ENCODE assay signal across 8 cellular contexts in the genomic region with DNA sequence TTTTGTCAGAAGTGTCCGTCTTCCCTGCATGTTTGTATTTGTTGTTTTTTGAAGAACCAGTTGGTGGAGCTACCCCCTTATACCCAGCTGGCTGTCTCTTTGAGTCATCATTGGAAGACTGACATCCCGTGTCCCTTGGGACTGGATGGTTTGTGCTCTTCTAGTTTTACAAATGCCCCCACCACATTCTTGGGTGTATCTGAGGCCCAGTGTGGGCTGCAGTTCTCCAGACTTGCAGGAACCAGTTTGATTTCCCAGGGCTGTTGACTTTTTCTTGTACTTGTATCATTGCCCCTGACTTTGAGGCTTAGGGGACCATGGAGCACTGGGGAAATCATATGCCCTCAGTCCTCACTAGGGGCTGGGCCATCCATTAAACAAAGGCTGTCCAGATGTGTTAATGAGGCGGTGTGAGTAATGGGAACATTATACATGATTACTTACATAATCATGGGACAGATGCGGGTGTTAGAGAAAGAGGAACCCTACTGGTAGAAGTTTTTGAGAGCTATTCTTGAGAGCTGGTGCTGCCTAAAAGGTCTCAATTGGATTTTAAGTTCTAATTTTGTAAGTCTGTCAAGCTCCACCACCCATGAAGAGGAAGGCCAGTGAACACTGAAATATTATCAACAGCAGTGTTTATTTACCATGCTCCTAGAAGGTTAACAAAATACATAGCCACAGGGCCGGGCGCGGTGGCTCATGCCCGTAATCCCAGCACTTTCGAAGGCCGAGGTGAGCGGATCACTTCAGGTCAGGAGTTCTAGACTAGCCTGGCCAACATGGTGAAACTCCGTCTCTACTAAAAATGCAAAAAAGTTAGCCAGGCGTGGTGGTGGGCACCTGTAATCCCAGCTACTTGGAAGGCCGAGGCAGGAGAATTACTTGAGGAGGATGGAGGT. TPM values are rescaled to one million over a fixed set of nuclear protein-coding genes. Genes with fewer than 3 reads are reported as not detected.
DNase-seq lines count a peak whose midpoint lies in the region; ATAC-seq and TF ChIP-seq lines count a peak whose summit lies in the region.

No MANE protein-coding gene starts in this region.

- TF ChIP-seq POLR2A in uterus (IDR thresholded peaks at IDR 0.05) (no peak), heart left ventricle (IDR thresholded peaks at IDR 0.05) (no peak)

- WGBS in hepatocyte (ENCODE audit: low lambda C conversion rate, missing lambda C conversion rate), result 93% methylated on average over 14 of the region's 14 CpGs
- 91 to 95% (median 92%) methylated on average over 14 of the region's 14 CpGs for WGBS in heart left ventricle, 4 donors

- POLR2A ChIA-PET in GM10248 (lab: Yijun Ruan, JAX), result no interaction called here

- no peak; the same call in 2 of the 3 replicates for ATAC-seq in GM23338
- ATAC-seq in heart left ventricle, result no peak

- H3K4me3 Mint-ChIP-seq in GM23338, result peak overlapping the region; percentile 50

- peak overlapping the region; percentile 11; the same call in 1 of the 2 replicates for H3K27ac ChIP-seq in GM23338 (ENCODE audit: low read depth)
- H3K27ac ChIP-seq in hepatocyte, result no peak overlapping the region
- H3K27ac ChIP-seq in uterus, result no peak overlapping the region
- H3K27ac ChIP-seq in heart left ventricle, result peak overlapping the region in 1 of 12 donors; percentile 47

- H3K27ac Mint-ChIP-seq in GM23338, result peak overlapping the region; percentile 54

- H3K4me1 ChIP-seq in GM23338 (ENCODE audit: insufficient read depth) (peaks cover 100% of the 10 kb centered on the region), hepatocyte (ENCODE audit: insufficient read depth) (peaks cover 27% of the 10 kb centered on the region), uterus (no peaks in the 10 kb centered on the region), heart left ventricle (peaks cover 0 to 95% (median 45%) of the 10 kb centered on the region in 12 donors)

- H3K9me2 ChIP-seq in GM23338 (ENCODE audit: insufficient read depth), result no peaks in the 10 kb centered on the region
- H3K9me2 ChIP-seq in hepatocyte (replicated peaks; ENCODE audit: insufficient read depth), result no peaks in the 10 kb centered on the region

- DNase-seq in GM10248 (ENCODE audit: extremely low spot score) (no peak), GM23338 (ENCODE audit: low spot score) (no peak), NOMO-1 (lab: John Stamatoyannopoulos, UW; ENCODE audit: unreplicated experiment in 2 of 2) (peak; percentile 46 to 75), hepatocyte (ENCODE audit: low spot score) (no peak), uterus (no peak), heart left ventricle (no peak), LoVo (ENCODE audit: low spot score) (no peak)
- DNase-seq in central memory CD4-positive, alpha-beta T cell, result no peak

- no peaks in the 10 kb centered on the region for H3K27me3 ChIP-seq in GM23338 (ENCODE audit: insufficient read depth)
- no peaks in the 10 kb centered on the region for H3K27me3 ChIP-seq in hepatocyte
- no peaks in the 10 kb centered on the region for H3K27me3 ChIP-seq in uterus
- H3K27me3 ChIP-seq in heart left ventricle, result no peaks in the 10 kb centered on the region

- H3K9me3 Mint-ChIP-seq in GM23338, result no peaks in the 10 kb centered on the region

- H3K4me2 ChIP-seq in GM23338, result peak overlapping the region; percentile 90
- H3K4me2 ChIP-seq in hepatocyte, result no peak overlapping the region

- CTCF ChIA-PET in GM10248 (lab: Yijun Ruan, JAX), result interaction anchor here (0.7 to 4.1 kb wide), 20 partner anchors 12 to 593 kb away, joined by 3 to 37 read pairs (median 4); no protein-coding TSS in a partner anchor

- H3K79me2 ChIP-seq in GM23338 (replicated peaks; ENCODE audit: insufficient read depth), result peaks cover 100% of the 10 kb centered on the region
- H3K79me2 ChIP-seq in hepatocyte, result peaks cover 95% of the 10 kb centered on the region

- peak overlapping the region; percentile 83 for H3K4me3 ChIP-seq in GM23338
- no peak overlapping the region for H3K4me3 ChIP-seq in hepatocyte
- no peak overlapping the region for H3K4me3 ChIP-seq in uterus
- H3K4me3 ChIP-seq in heart left ventricle, result no peak overlapping the region

- intact Hi-C loops in uterus (cut with DNase I; ENCODE audit: low total_unique reads) (no loop called here), heart left ventricle (cut with DNase I) (loop anchor here in 3 of 10 donors (5.0 to 10.0 kb wide), 5 partner anchors 140 to 370 kb away; no protein-coding TSS in a partner anchor)

- H2AFZ ChIP-seq in GM23338 (no peak overlapping the region), hepatocyte (no peak overlapping the region)

- H3K36me3 Mint-ChIP-seq in GM23338 (ENCODE audit: low read depth), result peaks cover 83% of the 10 kb centered on the region

- TF ChIP-seq CTCF in GM10248 (IDR thresholded peaks at IDR 0.05; ENCODE audit: control extremely low read depth, extremely low read depth, low read depth, missing control alignments) (peak; percentile 31), GM23338 (conservative IDR thresholded peaks at IDR 0.05; ENCODE audit: low read depth in 2 of 2) (peak in 1 of 2 experiments; percentile 42; a peak in 2 of 4 replicates), hepatocyte (IDR thresholded peaks at IDR 0.05; ENCODE audit: poor library complexity) (peak; percentile 17), uterus (IDR thresholded peaks at IDR 0.05) (no peak), heart left ventricle (IDR thresholded peaks at IDR 0.05) (peak in 1 of 12 donors; percentile 11)

- H4K20me1 ChIP-seq in GM23338 (replicated peaks; ENCODE audit: insufficient read depth), result peaks cover 99% of the 10 kb centered on the region
- H4K20me1 ChIP-seq in hepatocyte (ENCODE audit: insufficient read depth, poor library complexity, severe bottlenecking), result peaks cover 22% of the 10 kb centered on the region

- peaks cover 12% of the 10 kb centered on the region for H3K27me3 Mint-ChIP-seq in GM23338 (ENCODE audit: insufficient read depth, low read depth, poor library complexity)

- no peaks in the 10 kb centered on the region for H3K9me3 ChIP-seq in hepatocyte (ENCODE audit: low read depth)
- H3K9me3 ChIP-seq in uterus, result no peaks in the 10 kb centered on the region
- no peaks in the 10 kb centered on the region for H3K9me3 ChIP-seq in heart left ventricle

- H3F3A ChIP-seq in GM23338 (replicated peaks; ENCODE audit: low read depth), result peaks cover 17% of the 10 kb centered on the region

- H3K4me1 Mint-ChIP-seq in GM23338, result peaks cover 99% of the 10 kb centered on the region

- H3K36me3 ChIP-seq in GM23338 (ENCODE audit: insufficient read depth) (no peaks in the 10 kb centered on the region; the same call in none of the 2 replicates), hepatocyte (replicated peaks; ENCODE audit: insufficient read depth, low read depth) (no peaks in the 10 kb centered on the region), uterus (no peaks in the 10 kb centered on the region), heart left ventricle (no peaks in the 10 kb centered on the region)

TF ChIP-seq in GM23338, 12 proteins besides CTCF, POLR2A, EP300 and RAD21 (continues in another document):
- no peak for TF ChIP-seq ZNF114 (CRISPR knock-in tag; IDR thresholded peaks at IDR 0.05)

RNA-seq across cellular contexts. Expression of a gene that starts 8.5 kb away (rescaled TPM):
- total RNA-seq in GM23338 (2014; rRNA removed; shearing (Covaris generic)), result 177 and 196 TPM in 2 replicates
- 87.6 and 92.8 TPM in 2 replicates for polyA plus RNA-seq in GM23338 (2016; fragmentation: Nextera tagmentation; extraction: Ambion mirVana)
- 7.7 and 11.6 TPM in 2 replicates for total RNA-seq in hepatocyte
- 4.6 and 6.8 TPM in 2 replicates for polyA plus RNA-seq in hepatocyte
- total RNA-seq in uterus, result 10 to 100 TPM in 2 of 4 donors, 1 to 10 TPM in 2; 2.6 to 15.8 (median 8.0) TPM
- total RNA-seq in heart left ventricle, result 10 to 100 TPM in 3 of 9 donors, 1 to 10 TPM in 6; 6.0 to 12.2 (median 8.5) TPM
- 1 to 10 TPM; 3.5 to 4.1 TPM for polyA plus RNA-seq in heart left ventricle

Comparison
In these comparisons a context has a peak if more than half of its experiments do, and no peak if none do; other contexts are left out.
1. DNase-seq: peak in NOMO-1 (2 of 2); none in GM10248 (single experiment), GM23338 (single experiment), hepatocyte (single experiment), central memory CD4-positive, alpha-beta T cell (single experiment), uterus (0 of 2), heart left ventricle (0 of 5) and LoVo (single experiment).
2. CTCF ChIP-seq: peak in GM10248 (single experiment) and hepatocyte (single experiment); none in uterus (0 of 4).
3. RNA of a gene that starts 8.5 kb away (total RNA-seq): 177 to 196 TPM in GM23338; 2.6 to 15.8 TPM in uterus, 7.7 to 11.6 TPM in hepatocyte and 6.0 to 12.2 TPM in heart left ventricle; every median in the first group is over 10 times any median in the second.